8 cellular contexts compared by ENCODE assay signal in the genomic region with DNA sequence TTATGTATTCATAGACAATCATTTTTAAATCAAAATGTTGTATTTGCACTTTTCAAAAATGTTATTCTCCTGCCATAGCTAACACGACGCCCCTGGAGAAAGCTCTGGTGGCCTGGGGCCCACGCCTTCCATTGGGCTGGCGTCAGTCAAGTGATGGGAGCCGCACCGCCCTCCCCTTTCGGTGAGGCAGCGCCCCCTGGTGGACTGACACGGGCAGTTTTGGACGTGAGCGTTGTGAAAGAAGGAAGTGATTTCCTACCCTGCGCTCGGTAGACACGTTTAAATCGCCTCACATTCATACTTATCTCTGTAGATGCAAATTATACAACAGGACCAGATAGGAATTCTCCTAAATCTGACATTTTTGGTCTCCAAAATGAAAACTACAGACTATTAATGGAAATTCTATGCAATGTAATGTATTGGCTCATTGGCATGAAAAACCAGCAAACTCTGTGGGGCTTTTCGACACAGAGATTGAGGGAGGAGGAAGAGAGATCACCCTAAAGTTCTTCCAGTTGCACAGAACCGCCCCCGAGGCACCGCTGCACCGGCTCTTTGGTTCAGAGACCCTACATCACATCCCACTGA.
A peak's percentile ranks its signal among the peaks of the same experiment; 100 is the strongest.
DNase-seq lines count a peak whose midpoint lies in the region; ATAC-seq and TF ChIP-seq lines count a peak whose summit lies in the region.

No MANE protein-coding gene starts in this region.

- H3K4me3 Mint-ChIP-seq in type B pancreatic cell: no peak overlapping the region

- no peaks in the 10 kb centered on the region for H3K27me3 Mint-ChIP-seq in type B pancreatic cell

- H3K9me3 ChIP-seq in RWPE2 (ENCODE audit: severe bottlenecking): no peaks in the 10 kb centered on the region

- H3K4me1 Mint-ChIP-seq in type B pancreatic cell (ENCODE audit: unreplicated experiment): peaks cover 13% of the 10 kb centered on the region

- no peaks in the 10 kb centered on the region for H3K36me3 ChIP-seq in RWPE2 (ENCODE audit: low read depth)

- ATAC-seq in GM21360 (IDR thresholded peaks at IDR 0.05; ENCODE audit: unreplicated experiment): peak; percentile 93
- peak; percentile 89 for ATAC-seq in RWPE2 (ENCODE audit: low read depth)

- peak; percentile 50 for TF ChIP-seq CTCF in HL-60 (IDR thresholded peaks at IDR 0.05; ENCODE audit: insufficient read depth, low read length)
- TF ChIP-seq CTCF in RWPE2 (IDR thresholded peaks at IDR 0.05; ENCODE audit: poor library complexity, severe bottlenecking): peak; percentile 89
- peak; percentile 36 to 86 (median 74) for TF ChIP-seq CTCF in dorsolateral prefrontal cortex (IDR thresholded peaks at IDR 0.05 in 54 of 56, conservative IDR thresholded peaks at IDR 0.05 in 2 of 56; ENCODE audit: low read depth in 1 of 56, partially characterized antibody in 56 of 56)
- peak; percentile 94 for TF ChIP-seq CTCF in type B pancreatic cell (conservative IDR thresholded peaks at IDR 0.05)

- no peak overlapping the region for H3K27ac Mint-ChIP-seq in type B pancreatic cell

- H3K36me3 Mint-ChIP-seq in type B pancreatic cell: no peaks in the 10 kb centered on the region

- H3K4me3 ChIP-seq in HL-60 (replicated peaks; ENCODE audit: insufficient read depth, low read length) (no peak overlapping the region), RWPE2 (ENCODE audit: severe bottlenecking) (no peak overlapping the region), dorsolateral prefrontal cortex (no peak overlapping the region)

- H3K9me3 Mint-ChIP-seq in type B pancreatic cell: peaks cover 4% of the 10 kb centered on the region

- intact Hi-C loops in dorsolateral prefrontal cortex (cut with DNase I): no loop called here

- H3K27ac ChIP-seq in HL-60 (replicated peaks): no peak overlapping the region
- no peak overlapping the region for H3K27ac ChIP-seq in RWPE2 (ENCODE audit: poor library complexity, severe bottlenecking)
- no peak overlapping the region for H3K27ac ChIP-seq in dorsolateral prefrontal cortex

- H3K4me1 ChIP-seq in RWPE2 (ENCODE audit: insufficient read depth, poor library complexity, severe bottlenecking): no peaks in the 10 kb centered on the region

- H3K27me3 ChIP-seq in HL-60 (ENCODE audit: insufficient read depth, poor library complexity, severe bottlenecking) (no peaks in the 10 kb centered on the region), RWPE2 (ENCODE audit: insufficient read depth, poor library complexity, severe bottlenecking) (no peaks in the 10 kb centered on the region), dorsolateral prefrontal cortex (peaks cover 0 to 4% (median 0%) of the 10 kb centered on the region in 45 donors)

- DNase-seq in ELF-1 (ENCODE audit: low read depth, low spot score) (peak; percentile 85), HL-60 (ENCODE audit: low read depth in 1 of 2, low spot score in 1 of 2) (peak; percentile 25 to 76), RWPE2 (ENCODE audit: low spot score) (no peak), dorsolateral prefrontal cortex (peak in 7 of 10 donors; percentile 18 to 63 (median 48)), mucosa of gallbladder (ENCODE audit: low spot score) (peak; percentile 41), type B pancreatic cell (ENCODE audit: extremely low spot score, unreplicated experiment) (peak; percentile 83), NCI-H226 (no peak)

Comparison
In these comparisons a context has a peak if more than half of its experiments do, and no peak if none do; other contexts are left out.
1. DNase-seq: peak in ELF-1 (single experiment), HL-60 (2 of 2), dorsolateral prefrontal cortex (7 of 10), mucosa of gallbladder (single experiment) and type B pancreatic cell (single experiment); none in RWPE2 (single experiment) and NCI-H226 (single experiment).
2. Peak in every context shown above with its lines, with median percentiles within 50 percentile points of each other: CTCF ChIP-seq.